1 cellular context compared by ENCODE assay signal in the genomic region with DNA sequence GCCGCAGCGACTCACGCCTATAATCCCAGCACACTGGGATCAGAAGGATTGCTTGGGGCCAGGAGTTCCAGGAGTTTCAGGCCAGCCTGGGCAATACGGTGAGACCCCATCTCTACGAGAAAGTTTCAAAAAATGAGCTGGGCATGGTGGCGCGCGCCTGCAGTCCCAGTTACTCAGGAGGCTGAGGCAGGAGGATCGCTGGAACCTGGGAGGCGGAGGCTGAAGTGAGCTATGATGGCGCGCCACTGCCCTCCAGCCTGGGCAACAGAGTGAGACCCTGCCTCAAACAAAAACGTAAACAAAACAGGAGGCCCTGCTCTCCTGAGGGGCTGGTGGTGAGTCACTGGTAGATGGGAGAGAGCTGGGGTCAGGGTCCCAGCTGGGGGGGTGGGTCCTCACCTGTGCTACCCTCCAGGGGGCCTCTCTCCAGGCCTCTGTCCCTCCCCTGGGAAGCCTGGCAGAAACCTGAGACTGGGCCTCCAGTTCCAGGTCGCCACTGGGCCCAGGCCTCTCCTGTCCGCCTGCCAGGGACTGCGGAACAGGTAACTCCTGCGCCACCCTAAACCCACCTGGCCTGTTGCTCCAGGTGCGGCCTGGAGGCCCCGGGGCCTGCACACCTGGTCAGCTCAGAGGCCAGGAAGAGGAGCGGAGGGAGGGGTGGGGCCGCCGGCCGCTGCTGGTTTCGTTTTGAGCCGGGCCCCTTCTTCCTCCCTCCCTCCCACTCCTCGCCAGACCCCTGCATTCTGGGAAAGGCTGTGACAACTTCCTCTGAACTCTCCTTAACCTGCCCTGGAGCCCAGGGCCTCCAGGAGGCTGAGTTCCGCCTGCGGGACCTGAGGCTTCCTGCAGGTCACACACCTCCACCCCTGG.
TF ChIP-seq lines count a peak whose summit lies in the region.

No MANE protein-coding gene starts in this region.

TF ChIP-seq in GM12878, 131 proteins besides CTCF, POLR2A, EP300 and RAD21 (continued from another document):
- TF ChIP-seq RUNX3 (IDR thresholded peaks at IDR 0.05; ENCODE audit: low read length) (no peak), POLR2AphosphoS5 (IDR thresholded peaks at IDR 0.05; ENCODE audit: low read length) (0 out of 2 replicates have a peak, but pooled peaks have one; percentile 25), TARDBP (IDR thresholded peaks at IDR 0.05; ENCODE audit: borderline replicate concordance) (no peak), ZNF622 (IDR thresholded peaks at IDR 0.05) (no peak), IRF4 (IDR thresholded peaks at IDR 0.05; ENCODE audit: low read depth, low read length) (no peak), ZBTB4 (CRISPR knock-in tag; IDR thresholded peaks at IDR 0.05) (no peak), BHLHE40 (IDR thresholded peaks at IDR 0.05; ENCODE audit: borderline replicate concordance in 1 of 2, low read depth in 2 of 2, low read length in 1 of 2) (no peak), SPI1 (IDR thresholded peaks at IDR 0.05; ENCODE audit: borderline replicate concordance, insufficient read depth, low read depth, low read length) (no peak), TCF12 (IDR thresholded peaks at IDR 0.05; ENCODE audit: low read depth, low read length) (peak; percentile 84), PRDM15 (CRISPR knock-in tag; IDR thresholded peaks at IDR 0.05) (no peak), EGR1 (IDR thresholded peaks at IDR 0.05; ENCODE audit: borderline replicate concordance in 1 of 2, low read depth in 2 of 2, low read length in 2 of 2) (0 out of 3 replicates have a peak, but pooled peaks of 1 of the 2 experiments have one; percentile 35), RB1 (IDR thresholded peaks at IDR 0.05; ENCODE audit: borderline replicate concordance) (no peak), ZNF207 (IDR thresholded peaks at IDR 0.05; ENCODE audit: borderline replicate concordance) (no peak), BCL11A (IDR thresholded peaks at IDR 0.05; ENCODE audit: low read depth, low read length) (no peak), NBN (IDR thresholded peaks at IDR 0.05) (peak; percentile 45), SMAD5 (IDR thresholded peaks at IDR 0.05; ENCODE audit: low read depth) (no peak), PBX3 (IDR thresholded peaks at IDR 0.05; ENCODE audit: insufficient replicate concordance, low read depth, low read length) (no peak), ZSCAN29 (IDR thresholded peaks at IDR 0.05) (no peak), SMC3 (IDR thresholded peaks at IDR 0.05; ENCODE audit: borderline replicate concordance, low read length) (no peak), BRCA1 (IDR thresholded peaks at IDR 0.05; ENCODE audit: low read depth, low read length) (no peak), SMARCA5 (IDR thresholded peaks at IDR 0.05) (no peak), JUND (IDR thresholded peaks at IDR 0.05; ENCODE audit: low read depth, low read length) (no peak), SREBF1 (IDR thresholded peaks at IDR 0.05; ENCODE audit: low read length) (no peak), NR2F1 (conservative IDR thresholded peaks at IDR 0.05) (peak; percentile 65; the same call in 1 of the 2 replicates), EED (IDR thresholded peaks at IDR 0.05; ENCODE audit: low read depth) (no peak; the same call in 1 of the 2 replicates), CREB1 (IDR thresholded peaks at IDR 0.05; ENCODE audit: low read depth) (peak; percentile 31; the same call in 1 of the 2 replicates)
